8 cellular contexts compared by ENCODE assay signal in the genomic region with DNA sequence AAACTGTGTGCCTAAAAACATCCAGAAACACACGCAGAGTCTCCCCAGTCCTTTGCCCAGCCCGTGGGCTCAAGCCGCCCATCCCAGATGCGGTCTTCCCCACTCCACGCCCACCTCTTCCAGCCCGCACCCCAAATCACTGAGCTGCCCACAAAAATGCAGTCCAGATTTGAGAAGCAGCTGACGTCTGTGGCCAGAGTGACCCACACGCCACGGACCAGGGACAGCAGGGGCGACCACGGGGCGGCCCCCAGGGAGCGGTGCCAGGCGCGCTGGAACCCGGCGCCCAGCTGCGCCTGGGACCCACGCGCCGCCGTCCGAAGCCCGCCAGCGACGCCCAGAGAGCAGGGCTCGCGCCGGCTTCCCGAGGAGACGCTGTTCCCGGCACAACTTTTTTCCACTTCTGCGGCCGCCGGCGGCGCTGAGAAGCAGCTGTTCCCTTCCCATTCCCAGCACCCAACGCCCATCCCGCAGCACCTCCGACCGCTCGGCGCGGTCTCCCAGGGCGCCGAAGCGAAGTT. TPM values are rescaled to one million over a fixed set of nuclear protein-coding genes. Genes with fewer than 3 reads are reported as not detected.
DNase-seq lines count a peak whose midpoint lies in the region; ATAC-seq and TF ChIP-seq lines count a peak whose summit lies in the region.

No MANE protein-coding gene starts in this region.

- peak overlapping the region; percentile 62 to 70 for H3K4me3 ChIP-seq in left lung

- POLR2A ChIA-PET in GM10248 (lab: Yijun Ruan, JAX), result interaction anchor here (0.6 kb wide), 1 partner anchor 631 kb away, joined by 4 read pairs; no protein-coding TSS in a partner anchor

- H3K4me1 Mint-ChIP-seq in stimulated activated naive CD8-positive, alpha-beta T cell treated with anti-CD3 and anti-CD28 coated beads, Interleukin-15, Interleukin-2, amounts not matched to agents 100 ng/mL and 50 ng/mL, for 24 hours (ENCODE audit: low read depth), result peaks cover 18% of the 10 kb centered on the region

- H3K27ac ChIP-seq in 22Rv1 (peak overlapping the region; percentile 54), left lung (peak overlapping the region; percentile 84 to 91)

- H3K27ac Mint-ChIP-seq in stimulated activated naive CD8-positive, alpha-beta T cell treated with anti-CD3 and anti-CD28 coated beads, Interleukin-15, Interleukin-2, amounts not matched to agents 100 ng/mL and 50 ng/mL, for 24 hours, result no peak overlapping the region

- peaks cover 8 to 28% of the 10 kb centered on the region in 2 donors for H3K4me1 ChIP-seq in left lung

- intact Hi-C loops in left lung (cut with DNase I), result no loop called here

- DNase-seq in GM10248 (ENCODE audit: extremely low spot score) (peak; percentile 52), NCI-H748 (lab: John Stamatoyannopoulos, UW; ENCODE audit: unreplicated experiment) (peak; percentile 73), cerebellar cortex (ENCODE audit: low spot score) (peak; percentile 26), left lung (peak; percentile 48 to 89), NOMO-1 (lab: John Stamatoyannopoulos, UW; ENCODE audit: unreplicated experiment in 2 of 2) (no peak)

- CTCF ChIA-PET in GM10248 (lab: Yijun Ruan, JAX), result interaction anchor here (1.0 to 2.1 kb wide), 3 partner anchors 11 to 54 kb away, joined by 3 to 4 read pairs (median 3); no protein-coding TSS in a partner anchor

- no peaks in the 10 kb centered on the region for H3K9me3 Mint-ChIP-seq in stimulated activated naive CD8-positive, alpha-beta T cell treated with anti-CD3 and anti-CD28 coated beads, Interleukin-15, Interleukin-2, amounts not matched to agents 100 ng/mL and 50 ng/mL, for 24 hours

- H3K36me3 ChIP-seq in left lung, result no peaks in the 10 kb centered on the region

- ATAC-seq in HG02870 (IDR thresholded peaks at IDR 0.05; ENCODE audit: unreplicated experiment) (peak; percentile 3), left lung (peak; percentile 33)

- H3K36me3 Mint-ChIP-seq in stimulated activated naive CD8-positive, alpha-beta T cell treated with anti-CD3 and anti-CD28 coated beads, Interleukin-15, Interleukin-2, amounts not matched to agents 100 ng/mL and 50 ng/mL, for 24 hours (ENCODE audit: low read depth), result no peaks in the 10 kb centered on the region

- peaks cover 49% of the 10 kb centered on the region for H3K27me3 Mint-ChIP-seq in stimulated activated naive CD8-positive, alpha-beta T cell treated with anti-CD3 and anti-CD28 coated beads, Interleukin-15, Interleukin-2, amounts not matched to agents 100 ng/mL and 50 ng/mL, for 24 hours

- peak; percentile 40 for TF ChIP-seq CTCF in 22Rv1 (IDR thresholded peaks at IDR 0.05)
- TF ChIP-seq CTCF in GM10248 (IDR thresholded peaks at IDR 0.05; ENCODE audit: control extremely low read depth, extremely low read depth, low read depth, missing control alignments), result peak; percentile 25
- TF ChIP-seq CTCF in left lung (IDR thresholded peaks at IDR 0.05), result no peak

- no peaks in the 10 kb centered on the region for H3K9me3 ChIP-seq in left lung

- peaks cover 0 to 41% of the 10 kb centered on the region in 2 donors for H3K27me3 ChIP-seq in left lung

- H3K4me3 Mint-ChIP-seq in stimulated activated naive CD8-positive, alpha-beta T cell treated with anti-CD3 and anti-CD28 coated beads, Interleukin-15, Interleukin-2, amounts not matched to agents 100 ng/mL and 50 ng/mL, for 24 hours, result peak overlapping the region; percentile 76

RNA-seq across cellular contexts. Expression of gene LHFPL2, which starts 0.7 kb away (rescaled TPM):
- 10 to 100 TPM; 49.3 to 89.9 TPM for total RNA-seq in left lung

Comparison
In these comparisons a context has a peak if more than half of its experiments do, and no peak if none do; other contexts are left out.
1. CTCF ChIP-seq: peak in 22Rv1 (single experiment) and GM10248 (single experiment); none in left lung (0 of 2).
2. DNase-seq: peak in GM10248 (single experiment), NCI-H748 (single experiment), cerebellar cortex (single experiment) and left lung (2 of 2); none in NOMO-1 (0 of 2).